23 cellular contexts compared by ENCODE assay signal in genomic region chr10:132431537-132432175, GRCh38.
"Had no signal": no experiment of that assay in that cellular context is flagged by ENCODE, and none has a peak within 500 bp of the region (broad histone marks: within the 10 kb centered on the region; RNA-seq: fewer than 3 reads in every experiment).

No MANE protein-coding gene starts in this region.

- H3K4me3 Mint-ChIP-seq: activated naive CD8-positive, alpha-beta T cell; mesothelial cell of epicardium; naive thymus-derived CD4-positive, alpha-beta T cell; neural crest cell had no signal

- H3K27ac ChIP-seq: body of pancreas, cardiac muscle cell, coronary artery, gastrocnemius medialis, hepatocyte, right lobe of liver, testis, transverse colon had no signal

- H3K27me3 ChIP-seq: body of pancreas, cardiac muscle cell, dorsolateral prefrontal cortex, gastrocnemius medialis, hepatocyte, right lobe of liver, testis, transverse colon had no signal

- ATAC-seq: body of pancreas; gastrocnemius medialis; naive thymus-derived CD4-positive, alpha-beta T cell; stimulated activated naive CD8-positive, alpha-beta T cell treated with anti-CD3 and anti-CD28 coated beads, Interleukin-15, Interleukin-2, amounts not matched to agents 100 U/mL and 50 U/mL, for 24 hours had no signal

- H3K36me3 Mint-ChIP-seq: activated naive CD8-positive, alpha-beta T cell; mesothelial cell of epicardium; naive thymus-derived CD4-positive, alpha-beta T cell had no signal

- H3K27me3 Mint-ChIP-seq: activated naive CD8-positive, alpha-beta T cell; naive thymus-derived CD4-positive, alpha-beta T cell had no signal

- H3K79me2 ChIP-seq: hepatocyte had no signal

- H3K4me1 ChIP-seq: gastrocnemius medialis, right lobe of liver had no signal

- DNase-seq: activated CD4-positive, alpha-beta T cell treated with anti-CD3 and anti-CD28 coated beads for 4 hours; activated CD4-positive, alpha-beta T cell treated with anti-CD3 and anti-CD28 coated beads, Interleukin-2, amount 50 U/mL, for 4 hours; activated CD8-positive, alpha-beta memory T cell treated with anti-CD3 and anti-CD28 coated beads for 24 hours; activated effector memory CD4-positive, alpha-beta T cell treated with Interleukin-2 at 50 U/mL for 16 hours; activated naive CD4-positive, alpha-beta T cell treated with Interleukin-2 at 50 U/mL for 16 hours; anterior cingulate cortex; body of pancreas; dorsolateral prefrontal cortex; effector memory CD4-positive, alpha-beta T cell; erythroblast; gastrocnemius medialis; naive thymus-derived CD4-positive, alpha-beta T cell; right lobe of liver; stimulated activated CD4-positive, alpha-beta T cell treated with anti-CD3 and anti-CD28 coated beads, Interleukin-2, amount 100 ng/mL, for 48 hours; stimulated activated naive CD8-positive, alpha-beta T cell treated with anti-CD3 and anti-CD28 coated beads, Interleukin-15, Interleukin-2, amounts not matched to agents 100 U/mL and 50 U/mL, for 24 hours; testis; transverse colon had no signal

- H3K4me3 ChIP-seq: body of pancreas, cardiac muscle cell, coronary artery, dorsolateral prefrontal cortex, gastrocnemius medialis, hepatocyte, right lobe of liver, testis, transverse colon had no signal

- H3K4me2 ChIP-seq: hepatocyte had no signal

- H3K9me3 ChIP-seq: body of pancreas, gastrocnemius medialis, right lobe of liver, testis, transverse colon had no signal

- H3K27ac Mint-ChIP-seq: activated naive CD8-positive, alpha-beta T cell; mesothelial cell of epicardium had no signal

- H3K9me3 Mint-ChIP-seq: mesothelial cell of epicardium; naive thymus-derived CD4-positive, alpha-beta T cell had no signal

- H2AFZ ChIP-seq: hepatocyte had no signal

- H3K36me3 ChIP-seq: cardiac muscle cell, gastrocnemius medialis, right lobe of liver, transverse colon had no signal
